Comparison of ENCODE assay signal across 11 cellular contexts in genomic region chr5:175867587-175868347, GRCh38. TPM values are rescaled to one million over a fixed set of nuclear protein-coding genes. Genes with fewer than 3 reads are reported as not detected.
DNase-seq lines count a peak whose midpoint lies in the region; ATAC-seq and TF ChIP-seq lines count a peak whose summit lies in the region.
"Had no signal": no experiment of that assay in that cellular context is flagged by ENCODE, and none has a peak within 500 bp of the region (broad histone marks: within the 10 kb centered on the region; RNA-seq: fewer than 3 reads in every experiment).

No MANE protein-coding gene starts in this region.

- no peak overlapping the region for H3K4me3 Mint-ChIP-seq in activated T-helper 17 cell treated with anti-CD3 and anti-CD28 coated beads, Interleukin-2, amount 50 U/mL, for 72 hours
- H3K4me3 Mint-ChIP-seq in progenitor cell of endocrine pancreas (ENCODE audit: low read depth): no peak overlapping the region
- H3K4me3 Mint-ChIP-seq: mesothelial cell of epicardium had no signal

- ATAC-seq in activated T-helper 17 cell treated with anti-CD3 and anti-CD28 coated beads, Interleukin-2, amount 50 U/mL, for 72 hours (replicated peaks): peak; percentile 18
- ATAC-seq in GM21381 (IDR thresholded peaks at IDR 0.05; ENCODE audit: unreplicated experiment) (no peak), HG03097 (IDR thresholded peaks at IDR 0.05; ENCODE audit: low FRiP score, unreplicated experiment) (no peak), aorta (ENCODE audit: low FRiP score) (no peak)

- H3K27ac ChIP-seq in aorta (ENCODE audit: low read depth in 1 of 2, low read length in 2 of 2): no peak overlapping the region
- H3K27ac ChIP-seq: BLaER1 treated with 17β-estradiol and CSF1 and Interleukin-3, amounts not matched to agents 10 nM and 100 nM had no signal

- H3K4me3 ChIP-seq in aorta (ENCODE audit: low read length in 2 of 2): no peak overlapping the region
- H3K4me3 ChIP-seq: BLaER1 treated with 17β-estradiol and CSF1 and Interleukin-3, amounts not matched to agents 10 nM and 100 nM had no signal

- peaks cover under 1% of the 10 kb centered on the region for H3K9me3 Mint-ChIP-seq in activated T-helper 17 cell treated with anti-CD3 and anti-CD28 coated beads, Interleukin-2, amount 50 U/mL, for 72 hours
- no peaks in the 10 kb centered on the region for H3K9me3 Mint-ChIP-seq in progenitor cell of endocrine pancreas (ENCODE audit: low read depth)
- H3K9me3 Mint-ChIP-seq: mesothelial cell of epicardium had no signal

- H3K4me1 Mint-ChIP-seq in activated T-helper 17 cell treated with anti-CD3 and anti-CD28 coated beads, Interleukin-2, amount 50 U/mL, for 72 hours: no peaks in the 10 kb centered on the region
- H3K4me1 Mint-ChIP-seq in progenitor cell of endocrine pancreas (ENCODE audit: low read depth): no peaks in the 10 kb centered on the region

- no peaks in the 10 kb centered on the region for H3K36me3 Mint-ChIP-seq in activated T-helper 17 cell treated with anti-CD3 and anti-CD28 coated beads, Interleukin-2, amount 50 U/mL, for 72 hours (ENCODE audit: low read depth)
- H3K36me3 Mint-ChIP-seq in progenitor cell of endocrine pancreas (ENCODE audit: insufficient read depth): no peaks in the 10 kb centered on the region
- H3K36me3 Mint-ChIP-seq: mesothelial cell of epicardium had no signal

- no peaks in the 10 kb centered on the region for H3K27me3 Mint-ChIP-seq in activated T-helper 17 cell treated with anti-CD3 and anti-CD28 coated beads, Interleukin-2, amount 50 U/mL, for 72 hours
- peaks cover 56% of the 10 kb centered on the region for H3K27me3 Mint-ChIP-seq in progenitor cell of endocrine pancreas

- TF ChIP-seq CTCF in progenitor cell of endocrine pancreas (IDR thresholded peaks at IDR 0.05; ENCODE audit: unreplicated experiment): peak; percentile 23

- no peaks in the 10 kb centered on the region for H3K9me3 ChIP-seq in aorta (ENCODE audit: control insufficient read depth, low read length)

- 55 to 57% methylated on average over 16 of the region's 16 CpGs for WGBS in aorta, 2 donors

- no peak overlapping the region for H3K27ac Mint-ChIP-seq in activated T-helper 17 cell treated with anti-CD3 and anti-CD28 coated beads, Interleukin-2, amount 50 U/mL, for 72 hours
- H3K27ac Mint-ChIP-seq in progenitor cell of endocrine pancreas: no peak overlapping the region
- H3K27ac Mint-ChIP-seq: mesothelial cell of epicardium had no signal

- intact Hi-C loops in aorta (cut with DNase I): no loop called here

- DNase-seq in NOMO-1 (lab: John Stamatoyannopoulos, UW; ENCODE audit: unreplicated experiment in 2 of 2): peak; percentile 8 to 26
- no peak for DNase-seq in NOMO-1 treated with DMSO at 0.1 percent for 48 hours (lab: John Stamatoyannopoulos, UW; ENCODE audit: unreplicated experiment)
- DNase-seq in NAMALWA (ENCODE audit: low spot score): peak; percentile 26
- DNase-seq in progenitor cell of endocrine pancreas (ENCODE audit: low spot score, unreplicated experiment): no peak
- DNase-seq in aorta: no peak

- no peaks in the 10 kb centered on the region for H3K36me3 ChIP-seq in aorta (ENCODE audit: control insufficient read depth in 1 of 2, insufficient read depth in 2 of 2, low read length in 1 of 2)
- H3K36me3 ChIP-seq: BLaER1 treated with 17β-estradiol and CSF1 and Interleukin-3, amounts not matched to agents 10 nM and 100 nM had no signal

- no peaks in the 10 kb centered on the region for H3K4me1 ChIP-seq in aorta (ENCODE audit: control insufficient read depth in 1 of 2, insufficient read depth in 2 of 2, low read length in 2 of 2)

- no peaks in the 10 kb centered on the region for H3K27me3 ChIP-seq in aorta (ENCODE audit: control insufficient read depth in 1 of 2, insufficient read depth in 2 of 2, low read length in 1 of 2)

RNA-seq across cellular contexts. Expression of gene CPLX2, which starts 3.6 kb away (rescaled TPM):
- not detected for total RNA-seq in activated T-helper 17 cell treated with anti-CD3 and anti-CD28 coated beads, Interleukin-2, amount 50 U/mL, for 72 hours
- total RNA-seq in progenitor cell of endocrine pancreas (3.3 TPM in 2 replicates), aorta (not detected)
- polyA plus RNA-seq in aorta: not detected
- total RNA-seq: mesothelial cell of epicardium, subcutaneous adipose tissue had no signal

Comparison
In these comparisons a context has a peak if more than half of its experiments do, and no peak if none do; other contexts are left out.
1. DNase-seq: peak in NOMO-1 (2 of 2) and NAMALWA (single experiment); none in NOMO-1 treated with DMSO at 0.1 percent for 48 hours (single experiment), progenitor cell of endocrine pancreas (single experiment) and aorta (0 of 2).